Comparison of ENCODE assay signal across 17 cellular contexts in the genomic region with DNA sequence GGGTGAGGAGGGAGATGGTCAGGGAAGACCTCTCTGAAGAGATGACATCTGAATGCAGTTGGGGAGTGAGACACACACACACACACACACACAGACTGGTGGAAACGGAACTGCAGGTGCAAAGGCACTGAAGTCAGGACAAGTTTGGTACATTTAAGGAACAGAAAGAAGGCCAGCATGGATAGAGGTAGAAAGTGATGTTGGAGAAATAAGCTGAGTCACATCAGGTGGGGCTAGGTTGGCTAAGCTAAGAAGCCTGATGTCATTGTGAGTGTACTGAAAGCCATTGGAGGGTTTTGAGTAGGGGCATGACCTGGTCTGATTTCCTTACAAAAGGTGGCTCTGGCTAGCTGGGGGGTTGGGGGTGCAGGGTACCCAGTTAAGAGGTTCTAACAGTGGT. TPM values are rescaled to one million over a fixed set of nuclear protein-coding genes. Genes with fewer than 3 reads are reported as not detected.
A peak's percentile ranks its signal among the peaks of the same experiment; 100 is the strongest.
DNase-seq lines count a peak whose midpoint lies in the region; ATAC-seq, FAIRE-seq and TF ChIP-seq lines count a peak whose summit lies in the region.
"Had no signal": no experiment of that assay in that cellular context is flagged by ENCODE, and none has a peak within 500 bp of the region (broad histone marks: within the 10 kb centered on the region; RNA-seq: fewer than 3 reads in every experiment).

No MANE protein-coding gene starts in this region.

- TF ChIP-seq POLR2A in HepG2 (IDR thresholded peaks at IDR 0.05; ENCODE audit: insufficient read depth in 1 of 2, low read depth in 2 of 2, low read length in 2 of 2) (no peak), right lobe of liver (IDR thresholded peaks at IDR 0.05) (no peak), prostate gland (IDR thresholded peaks at IDR 0.05) (no peak)

- H3K4me1 ChIP-seq in HepG2 (ENCODE audit: insufficient read depth, low read length), result peaks cover 35% of the 10 kb centered on the region
- H3K4me1 ChIP-seq in right lobe of liver, result peaks cover 0 to 5% (median 0%) of the 10 kb centered on the region in 4 donors
- H3K4me1 ChIP-seq in SJCRH30, result no peaks in the 10 kb centered on the region; the same call in 1 of the 2 replicates
- no peaks in the 10 kb centered on the region for H3K4me1 ChIP-seq in prostate gland (replicated peaks)

- no peaks in the 10 kb centered on the region for H4K20me1 ChIP-seq in HepG2 (ENCODE audit: insufficient read depth, low read length)

- H3K79me2 ChIP-seq in HepG2 (ENCODE audit: insufficient read depth, low read length), result no peaks in the 10 kb centered on the region

- no peak overlapping the region for H3K4me3 ChIP-seq in HepG2 (replicated peaks in 1 of 3; ENCODE audit: insufficient read depth in 1 of 3, low read depth in 2 of 3, low read length in 3 of 3)
- no peak overlapping the region for H3K4me3 ChIP-seq in right lobe of liver
- H3K4me3 ChIP-seq in SJCRH30, result no peak overlapping the region
- no peak overlapping the region for H3K4me3 ChIP-seq in prostate gland

- H3K9me3 Mint-ChIP-seq in activated T-helper 17 cell treated with anti-CD3 and anti-CD28 coated beads, Interleukin-2, amount 50 U/mL, for 72 hours, result no peaks in the 10 kb centered on the region
- H3K9me3 Mint-ChIP-seq: activated CD4-positive, alpha-beta memory T cell treated with anti-CD3 and anti-CD28 coated beads for 36 hours had no signal

- peak overlapping the region; percentile 96 for H3K4me3 Mint-ChIP-seq in activated T-helper 17 cell treated with anti-CD3 and anti-CD28 coated beads, Interleukin-2, amount 50 U/mL, for 72 hours
- H3K4me3 Mint-ChIP-seq: activated CD4-positive, alpha-beta memory T cell treated with anti-CD3 and anti-CD28 coated beads for 36 hours had no signal

- no peak overlapping the region for H3K9ac ChIP-seq in HepG2 (ENCODE audit: insufficient read depth, low read depth, low read length)

- no peak for FAIRE-seq in HepG2 (lab: Jason Lieb, UNC)
- FAIRE-seq: endometrium had no signal

- H3K27ac Mint-ChIP-seq in activated T-helper 17 cell treated with anti-CD3 and anti-CD28 coated beads, Interleukin-2, amount 50 U/mL, for 72 hours, result peak overlapping the region; percentile 53
- H3K27ac Mint-ChIP-seq: activated CD4-positive, alpha-beta memory T cell treated with anti-CD3 and anti-CD28 coated beads for 36 hours had no signal

- CTCF ChIA-PET in HepG2 (lab: Yijun Ruan, JAX; ENCODE audit: low intra/inter-chr PET ratio, low total read pairs), result no interaction called here

- no peak for TF ChIP-seq EP300 in HepG2 (IDR thresholded peaks at IDR 0.05; ENCODE audit: low read depth in 2 of 2, low read length in 2 of 2)
- no peak for TF ChIP-seq EP300 in HepG2 (CRISPR knock-in tag; IDR thresholded peaks at IDR 0.05; ENCODE audit: borderline replicate concordance)

- 4% methylated on average over 1 of the region's 1 CpG for WGBS in HepG2 (ENCODE audit: low lambda C conversion rate)
- WGBS in right lobe of liver (ENCODE audit: insufficient coverage, low coverage, low lambda C conversion rate, missing lambda C conversion rate), result 60% methylated on average over 1 of the region's 1 CpG
- WGBS in prostate gland, result 59% methylated on average over 1 of the region's 1 CpG

- DNase-seq in HepG2 (ENCODE audit: low spot score), result no peak
- DNase-seq in right lobe of liver, result no peak
- DNase-seq in SJCRH30, result no peak
- DNase-seq in prostate gland (ENCODE audit: low spot score), result no peak
- DNase-seq: activated CD4-positive, alpha-beta memory T cell treated with anti-CD3 and anti-CD28 coated beads for 36 hours; activated effector memory CD4-positive, alpha-beta T cell treated with Interleukin-2 at 50 U/mL for 16 hours; cerebellar nuclear complex; foreskin fibroblast; kidney glomerular epithelial cell; NCI-H1092 treated with DMSO at 0.1 percent for 48 hours; NCI-H69; right cardiac atrium had no signal

- no peaks in the 10 kb centered on the region for H3K9me3 ChIP-seq in HepG2 (ENCODE audit: low read length)
- no peaks in the 10 kb centered on the region for H3K9me3 ChIP-seq in right lobe of liver
- no peaks in the 10 kb centered on the region for H3K9me3 ChIP-seq in SJCRH30 (replicated peaks)
- H3K9me3 ChIP-seq in prostate gland, result no peaks in the 10 kb centered on the region

- no peak overlapping the region for H3K27ac ChIP-seq in HepG2 (ENCODE audit: extremely low read length, insufficient read depth, low read length)
- H3K27ac ChIP-seq in right lobe of liver, result no peak overlapping the region
- H3K27ac ChIP-seq in SJCRH30, result no peak overlapping the region
- no peak overlapping the region for H3K27ac ChIP-seq in prostate gland

- H3K4me2 ChIP-seq in HepG2 (ENCODE audit: low read depth, low read length), result peak overlapping the region; percentile 25; the same call in 1 of the 2 replicates

- POLR2A ChIA-PET in HepG2 (lab: Yijun Ruan, JAX), result interaction anchor here (0.7 to 1.5 kb wide), 3 partner anchors 12 to 57 kb away, joined by 4 read pairs; partner anchors contain the start of genes C9orf43, POLE3 and WDR31

- H2AFZ ChIP-seq in HepG2 (ENCODE audit: low read length), result no peak overlapping the region

- peaks cover 31% of the 10 kb centered on the region for H3K27me3 Mint-ChIP-seq in activated T-helper 17 cell treated with anti-CD3 and anti-CD28 coated beads, Interleukin-2, amount 50 U/mL, for 72 hours

- TF ChIP-seq CTCF in HepG2 (CRISPR knock-in tag; IDR thresholded peaks at IDR 0.05) (no peak), right lobe of liver (IDR thresholded peaks at IDR 0.05) (no peak), prostate gland (IDR thresholded peaks at IDR 0.05) (no peak)

- in situ Hi-C loops in HepG2 (cut with HindIII; ENCODE audit: extremely low pct_ligation_motif_present, low pct_unique_long_range_greater_than_20kb), result loop anchor here (5.0 kb wide), 1 partner anchor 50 kb away; the partner anchor contains the start of gene ALAD

- H3K36me3 ChIP-seq in HepG2 (replicated peaks in 1 of 2; ENCODE audit: control insufficient read depth in 1 of 2, insufficient read depth in 2 of 2, low read length in 2 of 2) (no peaks in the 10 kb centered on the region), right lobe of liver (no peaks in the 10 kb centered on the region), SJCRH30 (no peaks in the 10 kb centered on the region), prostate gland (no peaks in the 10 kb centered on the region)

- peaks cover 35% of the 10 kb centered on the region for H3K4me1 Mint-ChIP-seq in activated T-helper 17 cell treated with anti-CD3 and anti-CD28 coated beads, Interleukin-2, amount 50 U/mL, for 72 hours

- intact Hi-C loops in HepG2 (cut with micrococcal nuclease; ENCODE audit: unreplicated experiment), result no loop called here
- intact Hi-C loops in right lobe of liver (cut with DNase I), result no loop called here
- intact Hi-C loops in prostate gland (cut with DNase I), result no loop called here

- no peak for TF ChIP-seq RAD21 in HepG2 (CRISPR knock-in tag; IDR thresholded peaks at IDR 0.05)

- ATAC-seq in HepG2, result no peak; the same call in 2 of the 3 replicates
- ATAC-seq in right lobe of liver, result no peak
- ATAC-seq in activated T-helper 17 cell treated with anti-CD3 and anti-CD28 coated beads, Interleukin-2, amount 50 U/mL, for 72 hours (replicated peaks), result no peak
- ATAC-seq in HG03039 (IDR thresholded peaks at IDR 0.05; ENCODE audit: unreplicated experiment), result no peak
- ATAC-seq: Panc1, right cardiac atrium had no signal

- peaks cover 40% of the 10 kb centered on the region for H3K36me3 Mint-ChIP-seq in activated T-helper 17 cell treated with anti-CD3 and anti-CD28 coated beads, Interleukin-2, amount 50 U/mL, for 72 hours (ENCODE audit: low read depth)
- H3K36me3 Mint-ChIP-seq: activated CD4-positive, alpha-beta memory T cell treated with anti-CD3 and anti-CD28 coated beads for 36 hours had no signal

- no TSS peak for BruUV-seq in HepG2 (replicated peaks; lab: Mats Ljungman, UMichigan)

- H3K27me3 ChIP-seq in HepG2 (ENCODE audit: control insufficient read depth in 1 of 2, insufficient read depth in 2 of 2, low read length in 2 of 2), result peaks cover 0 to 24% of the 10 kb centered on the region in 2 experiments; a peak in 3 of 5 replicates
- no peaks in the 10 kb centered on the region for H3K27me3 ChIP-seq in right lobe of liver
- peaks cover 10% of the 10 kb centered on the region; the same call in 1 of the 2 replicates for H3K27me3 ChIP-seq in SJCRH30
- no peaks in the 10 kb centered on the region for H3K27me3 ChIP-seq in prostate gland (replicated peaks; ENCODE audit: insufficient read depth)

RNA-seq across cellular contexts. Expression of gene BSPRY, which starts 3.1 kb away (rescaled TPM):
- total RNA-seq in HepG2 (2016; rRNA removed; fragmentation: Illumina TruSeq; extraction: Trizol) (0.09 and 0.13 TPM in 2 replicates), right lobe of liver (1 to 10 TPM in 2 of 6 experiments, under 1 TPM in 4; 0.24 to 1.4 (median 0.78) TPM), prostate gland (10 to 100 TPM in 1 of 2 donors, 1 to 10 TPM in 1; 8.4 to 21.8 TPM)
- 0.09 TPM in 1 of 2 replicates, not detected in the other for total RNA-seq in HepG2 (2016; cell fraction: cytosol; rRNA removed; fragmentation: Illumina TruSeq; extraction: Trizol; ENCODE audit: low read depth)
- 0.17 and 0.18 TPM in 2 replicates for total RNA-seq in HepG2 (2016; cell fraction: insoluble cytoplasmic fraction; rRNA removed; fragmentation: Illumina TruSeq; extraction: Trizol)
- 0.06 and 0.21 TPM in 2 replicates for total RNA-seq in HepG2 (2016; cell fraction: membrane; rRNA removed; fragmentation: Illumina TruSeq; extraction: Trizol)
- 0.19 and 0.22 TPM in 2 replicates for total RNA-seq in HepG2 (2016; cell fraction: nucleus; rRNA removed; fragmentation: Illumina TruSeq; extraction: Trizol)
- polyA plus RNA-seq in HepG2 (2011; rRNA removed), result 0.26 and 0.37 TPM in 2 replicates
- polyA plus RNA-seq in HepG2 (2011; cell fraction: cytosol; rRNA removed), result 0.31 and 0.40 TPM in 2 replicates
- 0.53 and 0.57 TPM in 2 replicates for polyA plus RNA-seq in HepG2 (2011; cell fraction: nucleus; rRNA removed)
- 0.20 and 0.25 TPM in 2 replicates for polyA plus RNA-seq in HepG2 (2012)
- 0.07 and 0.14 TPM in 2 replicates for polyA plus RNA-seq in HepG2 (2016; cell fraction: cytosol; fragmentation: Illumina TruSeq; extraction: Trizol; ENCODE audit: low read depth)
- polyA plus RNA-seq in HepG2 (2016; cell fraction: insoluble cytoplasmic fraction; fragmentation: Illumina TruSeq; extraction: Trizol; ENCODE audit: low read depth), result 0.10 TPM in 1 of 2 replicates, not detected in the other
- polyA plus RNA-seq in HepG2 (2016; cell fraction: membrane; fragmentation: Illumina TruSeq; extraction: Trizol; ENCODE audit: low read depth), result 0.08 and 0.09 TPM in 2 replicates
- polyA plus RNA-seq in HepG2 (2016; cell fraction: nucleus; fragmentation: Illumina TruSeq; extraction: Trizol; ENCODE audit: insufficient read depth, low read depth), result 0.47 TPM in 1 of 2 replicates, not detected in the other
- polyA minus RNA-seq in HepG2 (2011; rRNA and poly(A)+ RNA removed; ENCODE audit: low replicate concordance), result 0.12 TPM in 1 of 2 replicates, not detected in the other
- polyA minus RNA-seq in HepG2 (2011; cell fraction: cytosol; rRNA and poly(A)+ RNA removed), result not detected in 2 replicates
- 0.25 TPM in 1 of 2 replicates, not detected in the other for polyA minus RNA-seq in HepG2 (2011; cell fraction: nucleus; rRNA and poly(A)+ RNA removed)
- total RNA-seq in activated T-helper 17 cell treated with anti-CD3 and anti-CD28 coated beads, Interleukin-2, amount 50 U/mL, for 72 hours, result 10 to 100 TPM in 1 of 2 donors, 1 to 10 TPM in 1; 3.2 to 25.9 TPM
- total RNA-seq in SJCRH30 (2014; rRNA removed; shearing (Covaris generic)), result 0.10 and 0.15 TPM in 2 replicates

RNA-seq across cellular contexts. Expression of gene WDR31, which starts 12.3 kb away (rescaled TPM):
- total RNA-seq in HepG2 (2016; rRNA removed; fragmentation: Illumina TruSeq; extraction: Trizol) (0.33 and 0.56 TPM in 2 replicates), right lobe of liver (1 to 10 TPM in 5 of 6 experiments, under 1 TPM in 1; 0.81 to 3.5 (median 1.7) TPM), prostate gland (1 to 10 TPM; 5.1 to 6.4 TPM)
- 0.18 and 0.30 TPM in 2 replicates for total RNA-seq in HepG2 (2016; cell fraction: cytosol; rRNA removed; fragmentation: Illumina TruSeq; extraction: Trizol; ENCODE audit: low read depth)
- 0.54 and 0.80 TPM in 2 replicates for total RNA-seq in HepG2 (2016; cell fraction: insoluble cytoplasmic fraction; rRNA removed; fragmentation: Illumina TruSeq; extraction: Trizol)
- total RNA-seq in HepG2 (2016; cell fraction: membrane; rRNA removed; fragmentation: Illumina TruSeq; extraction: Trizol), result 0.40 and 0.72 TPM in 2 replicates
- 0.34 and 0.44 TPM in 2 replicates for total RNA-seq in HepG2 (2016; cell fraction: nucleus; rRNA removed; fragmentation: Illumina TruSeq; extraction: Trizol)
- polyA plus RNA-seq in HepG2 (2011; rRNA removed), result 1.6 and 1.7 TPM in 2 replicates
- polyA plus RNA-seq in HepG2 (2011; cell fraction: cytosol; rRNA removed), result 0.60 and 0.77 TPM in 2 replicates
- polyA plus RNA-seq in HepG2 (2011; cell fraction: nucleus; rRNA removed), result 0.61 and 0.93 TPM in 2 replicates
- polyA plus RNA-seq in HepG2 (2012), result 1.1 and 1.4 TPM in 2 replicates
- 0.19 and 0.37 TPM in 2 replicates for polyA plus RNA-seq in HepG2 (2016; cell fraction: cytosol; fragmentation: Illumina TruSeq; extraction: Trizol; ENCODE audit: low read depth)
- polyA plus RNA-seq in HepG2 (2016; cell fraction: insoluble cytoplasmic fraction; fragmentation: Illumina TruSeq; extraction: Trizol; ENCODE audit: low read depth), result 0.87 and 0.93 TPM in 2 replicates
- polyA plus RNA-seq in HepG2 (2016; cell fraction: membrane; fragmentation: Illumina TruSeq; extraction: Trizol; ENCODE audit: low read depth), result 0.65 and 0.72 TPM in 2 replicates
- polyA plus RNA-seq in HepG2 (2016; cell fraction: nucleus; fragmentation: Illumina TruSeq; extraction: Trizol; ENCODE audit: insufficient read depth, low read depth), result 0.37 and 1.1 TPM in 2 replicates
- polyA minus RNA-seq in HepG2 (2011; rRNA and poly(A)+ RNA removed; ENCODE audit: low replicate concordance), result 9.1 and 17.4 TPM in 2 replicates
- polyA minus RNA-seq in HepG2 (2011; cell fraction: cytosol; rRNA and poly(A)+ RNA removed), result 1.7 and 2.4 TPM in 2 replicates
- 0.90 and 1.2 TPM in 2 replicates for polyA minus RNA-seq in HepG2 (2011; cell fraction: nucleus; rRNA and poly(A)+ RNA removed)
- total RNA-seq in activated T-helper 17 cell treated with anti-CD3 and anti-CD28 coated beads, Interleukin-2, amount 50 U/mL, for 72 hours, result 1 to 10 TPM; 1.6 to 2.2 TPM
- total RNA-seq in SJCRH30 (2014; rRNA removed; shearing (Covaris generic)), result 0.77 and 0.79 TPM in 2 replicates

RNA-seq across cellular contexts. Expression of gene HDHD3, which starts 24.4 kb away (rescaled TPM):
- total RNA-seq in HepG2 (2016; rRNA removed; fragmentation: Illumina TruSeq; extraction: Trizol) (23.0 and 23.1 TPM in 2 replicates), right lobe of liver (10 to 100 TPM; 36.5 to 70.5 (median 67.1) TPM), prostate gland (10 to 100 TPM; 52.2 to 72.1 TPM)
- 9.0 and 12.1 TPM in 2 replicates for total RNA-seq in HepG2 (2016; cell fraction: cytosol; rRNA removed; fragmentation: Illumina TruSeq; extraction: Trizol; ENCODE audit: low read depth)
- total RNA-seq in HepG2 (2016; cell fraction: insoluble cytoplasmic fraction; rRNA removed; fragmentation: Illumina TruSeq; extraction: Trizol), result 24.5 and 26.6 TPM in 2 replicates
- 14.8 and 21.9 TPM in 2 replicates for total RNA-seq in HepG2 (2016; cell fraction: membrane; rRNA removed; fragmentation: Illumina TruSeq; extraction: Trizol)
- total RNA-seq in HepG2 (2016; cell fraction: nucleus; rRNA removed; fragmentation: Illumina TruSeq; extraction: Trizol), result 20.3 and 23.2 TPM in 2 replicates
- polyA plus RNA-seq in HepG2 (2011; rRNA removed), result 38.5 and 52.1 TPM in 2 replicates
- polyA plus RNA-seq in HepG2 (2011; cell fraction: cytosol; rRNA removed), result 42.5 and 45.1 TPM in 2 replicates
- polyA plus RNA-seq in HepG2 (2011; cell fraction: nucleus; rRNA removed), result 48.3 and 66.3 TPM in 2 replicates
- 22.4 and 28.2 TPM in 2 replicates for polyA plus RNA-seq in HepG2 (2012)
- polyA plus RNA-seq in HepG2 (2016; cell fraction: cytosol; fragmentation: Illumina TruSeq; extraction: Trizol; ENCODE audit: low read depth), result 3.9 and 7.9 TPM in 2 replicates
- polyA plus RNA-seq in HepG2 (2016; cell fraction: insoluble cytoplasmic fraction; fragmentation: Illumina TruSeq; extraction: Trizol; ENCODE audit: low read depth), result 21.1 and 26.6 TPM in 2 replicates
- polyA plus RNA-seq in HepG2 (2016; cell fraction: membrane; fragmentation: Illumina TruSeq; extraction: Trizol; ENCODE audit: low read depth), result 9.6 and 14.6 TPM in 2 replicates
- polyA plus RNA-seq in HepG2 (2016; cell fraction: nucleus; fragmentation: Illumina TruSeq; extraction: Trizol; ENCODE audit: insufficient read depth, low read depth), result 59.1 and 62.1 TPM in 2 replicates
- 23.3 and 44.1 TPM in 2 replicates for polyA minus RNA-seq in HepG2 (2011; rRNA and poly(A)+ RNA removed; ENCODE audit: low replicate concordance)
- 15.5 and 15.6 TPM in 2 replicates for polyA minus RNA-seq in HepG2 (2011; cell fraction: cytosol; rRNA and poly(A)+ RNA removed)
- 18.0 and 26.0 TPM in 2 replicates for polyA minus RNA-seq in HepG2 (2011; cell fraction: nucleus; rRNA and poly(A)+ RNA removed)
- 10 to 100 TPM; 15.2 to 19.4 TPM for total RNA-seq in activated T-helper 17 cell treated with anti-CD3 and anti-CD28 coated beads, Interleukin-2, amount 50 U/mL, for 72 hours
- 3.8 and 4.6 TPM in 2 replicates for total RNA-seq in SJCRH30 (2014; rRNA removed; shearing (Covaris generic))

RNA-seq across cellular contexts. Expression of gene ALAD, which starts 48.7 kb away (rescaled TPM):
- total RNA-seq in HepG2 (2016; rRNA removed; fragmentation: Illumina TruSeq; extraction: Trizol), result 21.8 and 23.0 TPM in 2 replicates
- 5.0 and 5.9 TPM in 2 replicates for total RNA-seq in HepG2 (2016; cell fraction: cytosol; rRNA removed; fragmentation: Illumina TruSeq; extraction: Trizol; ENCODE audit: low read depth)
- 21.5 and 22.8 TPM in 2 replicates for total RNA-seq in HepG2 (2016; cell fraction: insoluble cytoplasmic fraction; rRNA removed; fragmentation: Illumina TruSeq; extraction: Trizol)
- 9.1 and 9.2 TPM in 2 replicates for total RNA-seq in HepG2 (2016; cell fraction: membrane; rRNA removed; fragmentation: Illumina TruSeq; extraction: Trizol)
- total RNA-seq in HepG2 (2016; cell fraction: nucleus; rRNA removed; fragmentation: Illumina TruSeq; extraction: Trizol), result 16.1 and 20.0 TPM in 2 replicates
- 30.1 and 40.5 TPM in 2 replicates for polyA plus RNA-seq in HepG2 (2011; rRNA removed)
- 15.7 and 16.1 TPM in 2 replicates for polyA plus RNA-seq in HepG2 (2011; cell fraction: cytosol; rRNA removed)
- 75.9 and 98.7 TPM in 2 replicates for polyA plus RNA-seq in HepG2 (2011; cell fraction: nucleus; rRNA removed)
- 48.3 and 58.9 TPM in 2 replicates for polyA plus RNA-seq in HepG2 (2012)
- 6.7 and 7.3 TPM in 2 replicates for polyA plus RNA-seq in HepG2 (2016; cell fraction: cytosol; fragmentation: Illumina TruSeq; extraction: Trizol; ENCODE audit: low read depth)
- 21.4 and 28.7 TPM in 2 replicates for polyA plus RNA-seq in HepG2 (2016; cell fraction: insoluble cytoplasmic fraction; fragmentation: Illumina TruSeq; extraction: Trizol; ENCODE audit: low read depth)
- 8.7 and 9.0 TPM in 2 replicates for polyA plus RNA-seq in HepG2 (2016; cell fraction: membrane; fragmentation: Illumina TruSeq; extraction: Trizol; ENCODE audit: low read depth)
- 44.4 and 47.1 TPM in 2 replicates for polyA plus RNA-seq in HepG2 (2016; cell fraction: nucleus; fragmentation: Illumina TruSeq; extraction: Trizol; ENCODE audit: insufficient read depth, low read depth)
- 22.4 and 56.5 TPM in 2 replicates for polyA minus RNA-seq in HepG2 (2011; rRNA and poly(A)+ RNA removed; ENCODE audit: low replicate concordance)
- 9.6 and 11.1 TPM in 2 replicates for polyA minus RNA-seq in HepG2 (2011; cell fraction: cytosol; rRNA and poly(A)+ RNA removed)
- 31.4 and 34.3 TPM in 2 replicates for polyA minus RNA-seq in HepG2 (2011; cell fraction: nucleus; rRNA and poly(A)+ RNA removed)
- total RNA-seq in right lobe of liver, result 100 to 1,000 TPM in 2 of 6 experiments, 10 to 100 TPM in 4; 35.3 to 140 (median 73.6) TPM
- total RNA-seq in activated T-helper 17 cell treated with anti-CD3 and anti-CD28 coated beads, Interleukin-2, amount 50 U/mL, for 72 hours, result 10 to 100 TPM; 24.8 to 30.5 TPM
- 9.0 and 13.3 TPM in 2 replicates for total RNA-seq in SJCRH30 (2014; rRNA removed; shearing (Covaris generic))
- 100 to 1,000 TPM in 1 of 2 donors, 10 to 100 TPM in 1; 59.8 to 103 TPM for total RNA-seq in prostate gland

RNA-seq across cellular contexts. Expression of gene RNF183, which starts 49.2 kb away (rescaled TPM):
- total RNA-seq in HepG2 (2016; rRNA removed; fragmentation: Illumina TruSeq; extraction: Trizol), result 0.13 TPM in 1 of 2 replicates, not detected in the other
- total RNA-seq in HepG2 (2016; cell fraction: cytosol; rRNA removed; fragmentation: Illumina TruSeq; extraction: Trizol; ENCODE audit: low read depth), result not detected in 2 replicates
- 0.13 TPM in 1 of 2 replicates, not detected in the other for total RNA-seq in HepG2 (2016; cell fraction: insoluble cytoplasmic fraction; rRNA removed; fragmentation: Illumina TruSeq; extraction: Trizol)
- total RNA-seq in HepG2 (2016; cell fraction: membrane; rRNA removed; fragmentation: Illumina TruSeq; extraction: Trizol), result not detected in 2 replicates
- 0.68 TPM in 1 of 2 replicates, not detected in the other for total RNA-seq in HepG2 (2016; cell fraction: nucleus; rRNA removed; fragmentation: Illumina TruSeq; extraction: Trizol)
- polyA plus RNA-seq in HepG2 (2011; rRNA removed), result 6.5 and 7.3 TPM in 2 replicates
- polyA plus RNA-seq in HepG2 (2011; cell fraction: cytosol; rRNA removed), result 3.8 and 4.0 TPM in 2 replicates
- 31.3 and 36.2 TPM in 2 replicates for polyA plus RNA-seq in HepG2 (2011; cell fraction: nucleus; rRNA removed)
- polyA plus RNA-seq in HepG2 (2012), result 1.6 and 2.1 TPM in 2 replicates
- polyA plus RNA-seq in HepG2 (2016; cell fraction: cytosol; fragmentation: Illumina TruSeq; extraction: Trizol; ENCODE audit: low read depth), result not detected in 2 replicates
- polyA plus RNA-seq in HepG2 (2016; cell fraction: insoluble cytoplasmic fraction; fragmentation: Illumina TruSeq; extraction: Trizol; ENCODE audit: low read depth), result not detected in 2 replicates
- not detected in 2 replicates for polyA plus RNA-seq in HepG2 (2016; cell fraction: membrane; fragmentation: Illumina TruSeq; extraction: Trizol; ENCODE audit: low read depth)
- 0.61 and 0.64 TPM in 2 replicates for polyA plus RNA-seq in HepG2 (2016; cell fraction: nucleus; fragmentation: Illumina TruSeq; extraction: Trizol; ENCODE audit: insufficient read depth, low read depth)
- polyA minus RNA-seq in HepG2 (2011; rRNA and poly(A)+ RNA removed; ENCODE audit: low replicate concordance), result 0.21 and 3.4 TPM in 2 replicates
- 1.2 and 1.3 TPM in 2 replicates for polyA minus RNA-seq in HepG2 (2011; cell fraction: cytosol; rRNA and poly(A)+ RNA removed)
- 1.9 and 3.5 TPM in 2 replicates for polyA minus RNA-seq in HepG2 (2011; cell fraction: nucleus; rRNA and poly(A)+ RNA removed)
- under 1 TPM in 1 of 6 experiments, not detected in 5; 0.27 TPM for total RNA-seq in right lobe of liver
- total RNA-seq in activated T-helper 17 cell treated with anti-CD3 and anti-CD28 coated beads, Interleukin-2, amount 50 U/mL, for 72 hours, result 10 to 100 TPM in 1 of 2 donors, 1 to 10 TPM in 1; 1.9 to 10.9 TPM
- total RNA-seq in SJCRH30 (2014; rRNA removed; shearing (Covaris generic)), result 0.05 TPM in 1 of 2 replicates, not detected in the other
- under 1 TPM in 1 of 2 donors, not detected in 1; 0.57 TPM for total RNA-seq in prostate gland
- total RNA-seq: right cardiac atrium, temporal lobe had no signal
- polyA plus RNA-seq: right cardiac atrium had no signal
